In the genomic region with DNA sequence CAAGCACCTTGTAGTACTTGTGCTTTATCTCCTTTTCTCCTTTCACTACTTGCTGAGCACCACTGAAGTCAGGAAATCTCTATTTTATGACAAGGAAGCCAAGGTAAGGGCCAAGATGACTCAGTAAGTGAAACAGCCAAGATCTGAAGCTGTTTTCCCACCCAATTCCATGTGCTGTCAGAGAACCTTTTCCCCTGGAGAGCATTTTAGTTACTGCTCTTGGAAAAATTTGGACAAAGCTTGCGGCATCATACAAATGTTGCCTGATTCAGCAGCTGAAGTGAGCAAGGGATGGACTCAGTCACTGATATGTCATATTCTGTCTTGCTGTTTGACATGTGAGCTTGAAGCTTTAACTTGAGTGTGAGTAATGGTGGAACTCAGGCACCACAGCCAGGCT, we compare ENCODE assay signal across 18 cellular contexts.
DNase-seq lines count a peak whose midpoint lies in the region; ATAC-seq and TF ChIP-seq lines count a peak whose summit lies in the region.
"Had no signal": no experiment of that assay in that cellular context is flagged by ENCODE, and none has a peak within 500 bp of the region (broad histone marks: within the 10 kb centered on the region; RNA-seq: fewer than 3 reads in every experiment).

No MANE protein-coding gene starts in this region.

- in situ Hi-C loops in gastrocnemius medialis (cut with MboI; ENCODE audit: low sequenced_read_pairs in 4 of 4) = no loop called here

- DNase-seq in HT1080 (ENCODE audit: low read depth) (peak; percentile 76), astrocyte of the hippocampus (ENCODE audit: low read depth, low spot score) (peak; percentile 24), heart left ventricle (peak in 2 of 5 donors; percentile 13 to 19), gastrocnemius medialis (peak; percentile 10 to 31), Karpas-422 (no peak), NCI-H1694 (lab: John Stamatoyannopoulos, UW) (no peak)
- DNase-seq in activated CD4-positive, alpha-beta T cell treated with anti-CD3 and anti-CD28 coated beads for 48 hours = no peak
- DNase-seq: COR-L47; H7; Kasumi-1; MV-4-11; NCI-H1436; NCI-H2081 treated with DMSO at 0.1 percent for 48 hours; NK-92 treated with Interleukin-12 subunit alpha and Interleukin-12 subunit beta, amount 100 ng/mL, for 24 hours; PC-3 had no signal

- no peaks in the 10 kb centered on the region for H3K36me3 ChIP-seq in heart left ventricle
- H3K36me3 ChIP-seq in gastrocnemius medialis = no peaks in the 10 kb centered on the region
- no peaks in the 10 kb centered on the region for H3K36me3 ChIP-seq in Karpas-422 (ENCODE audit: insufficient read depth, low read length)

- no peak for TF ChIP-seq CTCF in heart left ventricle (IDR thresholded peaks at IDR 0.05)
- TF ChIP-seq CTCF in gastrocnemius medialis (IDR thresholded peaks at IDR 0.05 in 4 of 5, conservative IDR thresholded peaks at IDR 0.05 in 1 of 5) = no peak

- H2AFZ ChIP-seq in Karpas-422 (ENCODE audit: low read length) = no peak overlapping the region

- H3K9me2 ChIP-seq in Karpas-422 (replicated peaks; ENCODE audit: insufficient read depth, low read length) = no peaks in the 10 kb centered on the region

- H3K9me3 ChIP-seq in heart left ventricle (no peaks in the 10 kb centered on the region), gastrocnemius medialis (no peaks in the 10 kb centered on the region), Karpas-422 (ENCODE audit: low read length) (no peaks in the 10 kb centered on the region)
- H3K9me3 ChIP-seq: A549 had no signal

- H4K20me1 ChIP-seq in Karpas-422 (ENCODE audit: insufficient read depth, low read depth, low read length) = no peaks in the 10 kb centered on the region

- H3K27ac ChIP-seq in heart left ventricle (peak overlapping the region in 4 of 12 donors; percentile 35 to 56 (median 50)), gastrocnemius medialis (peak overlapping the region in 1 of 4 donors; percentile 3), Karpas-422 (ENCODE audit: low read length) (no peak overlapping the region)
- H3K27ac ChIP-seq: A549, C4-2B had no signal

- H3K4me3 ChIP-seq in heart left ventricle (no peak overlapping the region), gastrocnemius medialis (no peak overlapping the region), Karpas-422 (ENCODE audit: low read length) (no peak overlapping the region)
- H3K4me3 ChIP-seq: A549 had no signal

- 50 to 85% (median 63%) methylated on average over 1 of the region's 1 CpG for WGBS in heart left ventricle, 4 donors

- intact Hi-C loops in heart left ventricle (cut with DNase I) (no loop called here), gastrocnemius medialis (cut with DNase I; ENCODE audit: low total_unique reads) (no loop called here)

- H3K4me2 ChIP-seq in Karpas-422 (ENCODE audit: low read depth, low read length, poor library complexity, severe bottlenecking) = no peak overlapping the region
- H3K4me2 ChIP-seq: A549 had no signal

- no peaks in the 10 kb centered on the region for H3K79me2 ChIP-seq in Karpas-422 (ENCODE audit: low read length)

- H3K9ac ChIP-seq in Karpas-422 (ENCODE audit: low read length) = no peak overlapping the region

- peaks cover 0 to 19% (median 2%) of the 10 kb centered on the region in 12 donors for H3K4me1 ChIP-seq in heart left ventricle
- peaks cover 0 to 7% of the 10 kb centered on the region in 2 donors for H3K4me1 ChIP-seq in gastrocnemius medialis
- no peaks in the 10 kb centered on the region for H3K4me1 ChIP-seq in Karpas-422 (ENCODE audit: low read length)
- H3K4me1 ChIP-seq: A549 had no signal

- peak; percentile 77 to 91 (median 80) for ATAC-seq in heart left ventricle
- peak; percentile 79 to 89 for ATAC-seq in gastrocnemius medialis
- ATAC-seq in HG02885 (IDR thresholded peaks at IDR 0.05; ENCODE audit: poor library complexity, unreplicated experiment) = no peak
- ATAC-seq: A549, PC-3 had no signal

- TF ChIP-seq POLR2A in heart left ventricle (IDR thresholded peaks at IDR 0.05) (no peak), gastrocnemius medialis (IDR thresholded peaks at IDR 0.05) (no peak)

- H3K27me3 ChIP-seq in heart left ventricle (no peaks in the 10 kb centered on the region), gastrocnemius medialis (no peaks in the 10 kb centered on the region), Karpas-422 (ENCODE audit: low read length) (no peaks in the 10 kb centered on the region)

Comparison
In these comparisons a context has a peak if more than half of its experiments do, and no peak if none do; other contexts are left out.
1. DNase-seq: peak in HT1080 (single experiment), astrocyte of the hippocampus (single experiment) and gastrocnemius medialis (2 of 2); none in activated CD4-positive, alpha-beta T cell treated with anti-CD3 and anti-CD28 coated beads for 48 hours (single experiment), Karpas-422 (single experiment) and NCI-H1694 (single experiment).